Comparison of ENCODE assay signal across 10 cellular contexts in genomic region chr14:100587763-100588411, GRCh38. TPM values are rescaled to one million over a fixed set of nuclear protein-coding genes. Genes with fewer than 3 reads are reported as not detected.
A peak's percentile ranks its signal among the peaks of the same experiment; 100 is the strongest.
DNase-seq lines count a peak whose midpoint lies in the region; ATAC-seq and TF ChIP-seq lines count a peak whose summit lies in the region.
"Had no signal": no experiment of that assay in that cellular context is flagged by ENCODE, and none has a peak within 500 bp of the region (broad histone marks: within the 10 kb centered on the region; RNA-seq: fewer than 3 reads in every experiment).

No MANE protein-coding gene starts in this region.

- intact Hi-C loops in CD4-positive, alpha-beta memory T cell (cut with micrococcal nuclease): no loop called here
- intact Hi-C loops in mammary epithelial cell (cut with micrococcal nuclease): loop anchor here (2.0 kb wide), 1 partner anchor 55 kb away; no protein-coding TSS in a partner anchor
- intact Hi-C loops in testis (cut with DNase I; ENCODE audit: low total_unique reads): no loop called here
- intact Hi-C loops in thyroid gland (cut with DNase I): no loop called here

- no peak overlapping the region for H2AFZ ChIP-seq in mammary epithelial cell (ENCODE audit: low read depth, low read length)

- H4K20me1 ChIP-seq in mammary epithelial cell (ENCODE audit: insufficient read depth, low read length): no peaks in the 10 kb centered on the region

- H3K9me3 ChIP-seq in CD4-positive, alpha-beta memory T cell (ENCODE audit: control insufficient read depth in 1 of 2, low read length in 2 of 2): no peaks in the 10 kb centered on the region
- H3K9me3 ChIP-seq in HUES6 (ENCODE audit: control insufficient read depth, insufficient read depth, low read depth, low read length) (no peaks in the 10 kb centered on the region), mammary epithelial cell (replicated peaks; ENCODE audit: insufficient read depth, low read length) (no peaks in the 10 kb centered on the region), testis (no peaks in the 10 kb centered on the region), thyroid gland (no peaks in the 10 kb centered on the region)

- H3K4me3 Mint-ChIP-seq in CD4-positive, alpha-beta memory T cell: peak overlapping the region; percentile 46 to 84 (median 75)
- H3K4me3 Mint-ChIP-seq in naive thymus-derived CD8-positive, alpha-beta T cell: peak overlapping the region; percentile 46 to 80 (median 68)

- BruUV-seq in mammary epithelial cell (replicated peaks; lab: Mats Ljungman, UMichigan): no TSS peak

- peaks cover 0 to 9% (median 3%) of the 10 kb centered on the region in 4 donors for H3K4me1 Mint-ChIP-seq in CD4-positive, alpha-beta memory T cell
- H3K4me1 Mint-ChIP-seq in naive thymus-derived CD8-positive, alpha-beta T cell: peaks cover 0 to 6% (median 6%) of the 10 kb centered on the region in 4 donors

- no peaks in the 10 kb centered on the region for H3K36me3 ChIP-seq in CD4-positive, alpha-beta memory T cell (ENCODE audit: insufficient read depth, low read length)
- H3K36me3 ChIP-seq in HUES6 (ENCODE audit: control insufficient read depth, insufficient read depth, low read length) (no peaks in the 10 kb centered on the region), mammary epithelial cell (ENCODE audit: insufficient read depth, low read length) (no peaks in the 10 kb centered on the region), testis (ENCODE audit: low read depth, missing control alignments) (no peaks in the 10 kb centered on the region), thyroid gland (no peaks in the 10 kb centered on the region)

- no peaks in the 10 kb centered on the region for H3K36me3 Mint-ChIP-seq in CD4-positive, alpha-beta memory T cell
- no peaks in the 10 kb centered on the region for H3K36me3 Mint-ChIP-seq in naive thymus-derived CD8-positive, alpha-beta T cell

- dilution Hi-C loops in mammary epithelial cell (cut with HindIII; ENCODE audit: low sequenced_read_pairs): no loop called here

- POLR2A ChIA-PET in CD4-positive, alpha-beta memory T cell (lab: Charles Lee; ENCODE audit: partially characterized antibody): interaction anchor here (1.4 kb wide), 1 partner anchor 42 kb away, joined by 3 read pairs; no protein-coding TSS in a partner anchor
- POLR2A ChIA-PET in naive thymus-derived CD8-positive, alpha-beta T cell (lab: Charles Lee): no interaction called here
- POLR2A ChIA-PET in HEK293T (lab: Yijun Ruan, JAX): interaction anchor here (0.7 to 1.4 kb wide), 3 partner anchors 18 to 69 kb away, joined by 3 read pairs; no protein-coding TSS in a partner anchor

- peaks cover 0 to 3% (median 0%) of the 10 kb centered on the region in 8 donors for H3K9me3 Mint-ChIP-seq in CD4-positive, alpha-beta memory T cell
- no peaks in the 10 kb centered on the region for H3K9me3 Mint-ChIP-seq in naive thymus-derived CD8-positive, alpha-beta T cell

- no peak overlapping the region for H3K9ac ChIP-seq in HUES6 (ENCODE audit: low read length)
- no peak overlapping the region for H3K9ac ChIP-seq in mammary epithelial cell (ENCODE audit: insufficient read depth, low read length)

- peaks cover 16 to 20% of the 10 kb centered on the region in 2 donors for H3K27me3 Mint-ChIP-seq in CD4-positive, alpha-beta memory T cell
- peaks cover 19 to 47% (median 32%) of the 10 kb centered on the region in 5 donors for H3K27me3 Mint-ChIP-seq in naive thymus-derived CD8-positive, alpha-beta T cell

- no peak overlapping the region for H3K4me3 ChIP-seq in CD4-positive, alpha-beta memory T cell (ENCODE audit: low read length in 2 of 2)
- H3K4me3 ChIP-seq in HUES6 (ENCODE audit: low read depth, low read length) (peak overlapping the region; percentile 33), mammary epithelial cell (replicated peaks in 1 of 3; ENCODE audit: insufficient read depth in 1 of 3, low read depth in 2 of 3, low read length in 3 of 3) (peak overlapping the region in 2 of 3 experiments; percentile 7 to 19), testis (no peak overlapping the region), thyroid gland (replicated peaks in 1 of 3) (no peak overlapping the region)

- peaks cover 13% of the 10 kb centered on the region for H3K4me1 ChIP-seq in CD4-positive, alpha-beta memory T cell (ENCODE audit: insufficient read depth, low read length)
- H3K4me1 ChIP-seq in HUES6 (ENCODE audit: control insufficient read depth, insufficient read depth, low read length) (peaks cover 11% of the 10 kb centered on the region), mammary epithelial cell (ENCODE audit: insufficient read depth, low read length) (peaks cover 9% of the 10 kb centered on the region), testis (no peaks in the 10 kb centered on the region), thyroid gland (peaks cover 0 to 7% of the 10 kb centered on the region in 2 donors)

- 99% methylated on average over 12 of the region's 15 CpGs for WGBS in mammary epithelial cell (ENCODE audit: low coverage, missing lambda C conversion rate)
- 38 to 52% methylated on average over 11 to 15 of the region's 15 CpGs for WGBS in testis, 2 donors
- WGBS in thyroid gland, 2 donors: 33 to 54% methylated on average over 6 to 12 of the region's 15 CpGs

- TF ChIP-seq CTCF in mammary epithelial cell (conservative IDR thresholded peaks at IDR 0.05 in 1 of 2, IDR thresholded peaks at IDR 0.05 in 1 of 2; ENCODE audit: extremely low read depth in 1 of 2, insufficient read depth in 1 of 2, low read depth in 1 of 2, low read length in 2 of 2) (no peak), testis (IDR thresholded peaks at IDR 0.05) (no peak), thyroid gland (IDR thresholded peaks at IDR 0.05) (no peak)

- TF ChIP-seq POLR2A in testis (IDR thresholded peaks at IDR 0.05) (no peak), thyroid gland (IDR thresholded peaks at IDR 0.05) (no peak)

- no peak for DNase-seq in CD4-positive, alpha-beta memory T cell
- no peak for DNase-seq in mammary epithelial cell
- DNase-seq in naive thymus-derived CD8-positive, alpha-beta T cell: peak in 1 of 10 donors; percentile 35
- DNase-seq in HEK293T (ENCODE audit: extremely low spot score): no peak
- no peak for DNase-seq in testis
- DNase-seq in stimulated activated CD4-positive, alpha-beta T cell treated with anti-CD3 and anti-CD28 coated beads, Interleukin-4, amount 100 ng/mL, for 24 hours: no peak
- no peak for DNase-seq in thyroid gland
- DNase-seq: EL had no signal

- in situ Hi-C loops in mammary epithelial cell (cut with MboI; ENCODE audit: low sequenced_read_pairs in 2 of 2): no loop called here

- H3K27ac Mint-ChIP-seq in CD4-positive, alpha-beta memory T cell: peak overlapping the region in 1 of 7 donors; percentile 18
- H3K27ac Mint-ChIP-seq in naive thymus-derived CD8-positive, alpha-beta T cell: no peak overlapping the region

- H3K4me2 ChIP-seq in mammary epithelial cell (ENCODE audit: insufficient read depth, low read depth, low read length): peak overlapping the region; percentile 58

- ATAC-seq in naive thymus-derived CD8-positive, alpha-beta T cell: no peak

- no peaks in the 10 kb centered on the region for H3K79me2 ChIP-seq in mammary epithelial cell (ENCODE audit: insufficient read depth, low read length)

- CTCF ChIA-PET in CD4-positive, alpha-beta memory T cell (lab: Charles Lee; ENCODE audit: partially characterized antibody): interaction anchor here (0.8 kb wide), 1 partner anchor 58 kb away, joined by 4 read pairs; no protein-coding TSS in a partner anchor
- CTCF ChIA-PET in mammary epithelial cell (lab: Charles Lee; ENCODE audit: low non-redundant PET): no interaction called here
- CTCF ChIA-PET in HEK293T (lab: Yijun Ruan, JAX): no interaction called here

- H3K27me3 ChIP-seq in CD4-positive, alpha-beta memory T cell (ENCODE audit: insufficient read depth, low read length): peaks cover 6% of the 10 kb centered on the region
- H3K27me3 ChIP-seq in HUES6 (ENCODE audit: control insufficient read depth, insufficient read depth, low read length) (peaks cover 76% of the 10 kb centered on the region), mammary epithelial cell (ENCODE audit: insufficient read depth, low read length) (no peaks in the 10 kb centered on the region), testis (no peaks in the 10 kb centered on the region), thyroid gland (no peaks in the 10 kb centered on the region)

- no peak overlapping the region for H3K27ac ChIP-seq in CD4-positive, alpha-beta memory T cell (ENCODE audit: low read depth, low read length)
- no peak overlapping the region for H3K27ac ChIP-seq in HUES6 (ENCODE audit: low read depth, low read length)
- H3K27ac ChIP-seq in mammary epithelial cell (ENCODE audit: insufficient read depth, low read depth, low read length): no peak overlapping the region
- H3K27ac ChIP-seq in testis: no peak overlapping the region
- no peak overlapping the region for H3K27ac ChIP-seq in thyroid gland

TF ChIP-seq in HEK293T, 16 proteins besides CTCF, POLR2A, EP300 and RAD21:
- no peak for TF ChIP-seq ARNT (IDR thresholded peaks at IDR 0.05)
- TF ChIP-seq PKNOX1 (IDR thresholded peaks at IDR 0.05): no peak
- TF ChIP-seq SUZ12 (IDR thresholded peaks at IDR 0.05): no peak
- TF ChIP-seq ELF4 (IDR thresholded peaks at IDR 0.05): no peak
- no peak for TF ChIP-seq FOXA1 (IDR thresholded peaks at IDR 0.05)
- no peak for TF ChIP-seq HDGF (IDR thresholded peaks at IDR 0.05; ENCODE audit: borderline replicate concordance)
- TF ChIP-seq BHLHE40 (IDR thresholded peaks at IDR 0.05; ENCODE audit: borderline replicate concordance): no peak
- TF ChIP-seq SP1 (IDR thresholded peaks at IDR 0.05): no peak
TF ChIP-seq in HEK293T: peak in this region for 0.

RNA-seq across cellular contexts. Expression of gene BEGAIN, which starts 0.7 kb away (rescaled TPM):
- 1 to 10 TPM in 1 of 2 experiments, under 1 TPM in 1; 0.84 to 1.6 TPM for total RNA-seq in CD4-positive, alpha-beta memory T cell
- polyA plus RNA-seq in CD4-positive, alpha-beta memory T cell: 1 to 10 TPM in 1 of 2 donors, under 1 TPM in 1; 0.09 to 1.8 TPM
- total RNA-seq in mammary epithelial cell (1 to 10 TPM; 3.7 to 6.8 TPM), testis (1 to 10 TPM; 6.9 to 7.6 TPM), thyroid gland (1 to 10 TPM in 1 of 4 donors, under 1 TPM in 2, not detected in 1; 0.22 to 1.3 (median 0.50) TPM)
- polyA plus RNA-seq in mammary epithelial cell (1.7 TPM), testis (ENCODE audit: insufficient read depth, low read depth, low replicate concordance) (4.5 TPM)
- polyA minus RNA-seq in mammary epithelial cell: not detected
- 1 to 10 TPM; 1.4 to 1.5 TPM for total RNA-seq in naive thymus-derived CD8-positive, alpha-beta T cell
- under 1 TPM in 2 of 3 donors, not detected in 1; 0.25 to 0.27 TPM for polyA plus RNA-seq in naive thymus-derived CD8-positive, alpha-beta T cell
- total RNA-seq: glomerular endothelial cell had no signal

Comparison
In these comparisons a context has a peak if more than half of its experiments do, and no peak if none do; other contexts are left out.
1. H3K4me3 ChIP-seq: peak in HUES6 (single experiment) and mammary epithelial cell (2 of 3); none in CD4-positive, alpha-beta memory T cell (0 of 2), testis (0 of 2) and thyroid gland (0 of 3).